ENCODE assay signal across 9 cellular contexts in the genomic region with DNA sequence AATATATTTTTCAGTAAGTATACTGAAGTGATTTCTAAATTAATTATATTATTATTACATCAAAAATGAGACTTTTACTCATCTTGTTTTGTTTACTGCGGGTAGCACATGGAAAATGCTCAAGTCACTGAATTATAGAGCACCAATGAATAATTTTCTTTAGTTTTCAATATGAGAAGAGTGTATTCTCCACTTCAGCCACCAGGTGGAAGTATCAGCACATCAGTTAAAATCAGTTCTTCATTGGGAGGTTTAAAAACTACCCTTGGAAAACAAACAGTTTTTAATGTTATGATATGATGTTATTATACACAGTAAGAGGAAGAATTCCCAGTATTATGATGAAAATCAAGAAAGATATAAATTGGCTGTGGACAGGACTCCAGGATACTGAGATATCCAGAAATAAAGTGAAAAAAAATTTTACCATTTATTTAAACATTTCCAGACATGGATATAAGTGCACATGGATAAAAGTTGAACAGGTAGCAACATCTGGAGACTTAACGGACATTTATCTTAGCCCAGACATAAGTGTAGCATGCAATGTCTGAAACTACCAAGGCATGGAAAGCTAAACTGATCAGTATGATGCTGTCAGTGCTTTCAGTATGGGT.
A peak's percentile ranks its signal among the peaks of the same experiment; 100 is the strongest.
DNase-seq lines count a peak whose midpoint lies in the region; ATAC-seq and TF ChIP-seq lines count a peak whose summit lies in the region.
"Had no signal": no experiment of that assay in that cellular context is flagged by ENCODE, and none has a peak within 500 bp of the region (broad histone marks: within the 10 kb centered on the region; RNA-seq: fewer than 3 reads in every experiment).

No MANE protein-coding gene starts in this region.

- CTCF ChIA-PET in CD8-positive, alpha-beta T cell (lab: Charles Lee): interaction anchor here (0.7 kb wide), 1 partner anchor 1903 kb away, joined by 3 read pairs; no protein-coding TSS in a partner anchor
- CTCF ChIA-PET in activated CD8-positive, alpha-beta T cell treated with anti-CD3 and anti-CD28 coated beads for 36 hours (lab: Charles Lee): no interaction called here

- H3K4me1 Mint-ChIP-seq in CD8-positive, alpha-beta T cell (ENCODE audit: low read depth): no peaks in the 10 kb centered on the region
- no peaks in the 10 kb centered on the region for H3K4me1 Mint-ChIP-seq in activated CD8-positive, alpha-beta T cell treated with anti-CD3 and anti-CD28 coated beads for 36 hours (ENCODE audit: low read depth)
- H3K4me1 Mint-ChIP-seq: memory B cell had no signal

- H3K4me1 ChIP-seq in CD8-positive, alpha-beta T cell (ENCODE audit: insufficient read depth, low read length): no peaks in the 10 kb centered on the region
- H3K4me1 ChIP-seq in upper lobe of right lung: no peaks in the 10 kb centered on the region

- H3K27ac ChIP-seq in CD8-positive, alpha-beta T cell (ENCODE audit: low read depth, low read length): no peak overlapping the region
- no peak overlapping the region for H3K27ac ChIP-seq in upper lobe of right lung

- TF ChIP-seq CTCF in CD8-positive, alpha-beta T cell (IDR thresholded peaks at IDR 0.05): peak; percentile 74
- peak; percentile 88 for TF ChIP-seq CTCF in activated CD8-positive, alpha-beta T cell treated with anti-CD3 and anti-CD28 coated beads for 36 hours (IDR thresholded peaks at IDR 0.05)
- TF ChIP-seq CTCF in upper lobe of right lung (IDR thresholded peaks at IDR 0.05): peak; percentile 83

- intact Hi-C loops in CD8-positive, alpha-beta T cell (cut with DNase I, micrococcal nuclease): no loop called here
- intact Hi-C loops in activated CD8-positive, alpha-beta T cell treated with anti-CD3 and anti-CD28 coated beads for 36 hours (cut with micrococcal nuclease): loop anchor here (10.0 kb wide), 1 partner anchor 1908 kb away; no protein-coding TSS in a partner anchor
- intact Hi-C loops in upper lobe of right lung (cut with DNase I): no loop called here

- H3K4me3 ChIP-seq in CD8-positive, alpha-beta T cell (ENCODE audit: low read depth, low read length): no peak overlapping the region
- no peak overlapping the region for H3K4me3 ChIP-seq in upper lobe of right lung

- no peak for DNase-seq in CD8-positive, alpha-beta T cell
- DNase-seq in NCI-H146 treated with DMSO at 0.1 percent for 48 hours (lab: John Stamatoyannopoulos, UW; ENCODE audit: unreplicated experiment): peak; percentile 40
- peak; percentile 11 for DNase-seq in activated CD8-positive, alpha-beta T cell treated with anti-CD3 and anti-CD28 coated beads for 36 hours
- peak; percentile 84 for DNase-seq in inferior parietal cortex (ENCODE audit: extremely low spot score)
- no peak for DNase-seq in upper lobe of right lung
- no peak for DNase-seq in stimulated activated CD4-positive, alpha-beta T cell treated with anti-CD3 and anti-CD28 coated beads, Interleukin-2, amount 100 ng/mL, for 24 hours

- no peaks in the 10 kb centered on the region for H3K27me3 ChIP-seq in CD8-positive, alpha-beta T cell (ENCODE audit: insufficient read depth, low read length)
- H3K27me3 ChIP-seq in upper lobe of right lung: no peaks in the 10 kb centered on the region

- H3K9me3 ChIP-seq in CD8-positive, alpha-beta T cell (ENCODE audit: low read length): no peaks in the 10 kb centered on the region
- H3K9me3 ChIP-seq in upper lobe of right lung: no peaks in the 10 kb centered on the region

- H3K4me3 Mint-ChIP-seq in CD8-positive, alpha-beta T cell: no peak overlapping the region
- H3K4me3 Mint-ChIP-seq in activated CD8-positive, alpha-beta T cell treated with anti-CD3 and anti-CD28 coated beads for 36 hours: no peak overlapping the region
- H3K4me3 Mint-ChIP-seq: memory B cell had no signal

- H3K36me3 Mint-ChIP-seq in CD8-positive, alpha-beta T cell: no peaks in the 10 kb centered on the region
- no peaks in the 10 kb centered on the region for H3K36me3 Mint-ChIP-seq in activated CD8-positive, alpha-beta T cell treated with anti-CD3 and anti-CD28 coated beads for 36 hours (ENCODE audit: low read depth)
- H3K36me3 Mint-ChIP-seq: memory B cell had no signal

- no peak overlapping the region for H3K27ac Mint-ChIP-seq in CD8-positive, alpha-beta T cell
- no peak overlapping the region for H3K27ac Mint-ChIP-seq in activated CD8-positive, alpha-beta T cell treated with anti-CD3 and anti-CD28 coated beads for 36 hours
- H3K27ac Mint-ChIP-seq: memory B cell had no signal

- no peak for ATAC-seq in CD8-positive, alpha-beta T cell
- ATAC-seq in GM19395 (IDR thresholded peaks at IDR 0.05; ENCODE audit: unreplicated experiment) (peak; percentile 67), upper lobe of right lung (peak; percentile 70), HG03025 (IDR thresholded peaks at IDR 0.05; ENCODE audit: low FRiP score, unreplicated experiment) (no peak)
- ATAC-seq in activated CD8-positive, alpha-beta T cell treated with anti-CD3 and anti-CD28 coated beads for 36 hours: peak; percentile 45

- no peaks in the 10 kb centered on the region for H3K36me3 ChIP-seq in CD8-positive, alpha-beta T cell (ENCODE audit: insufficient read depth, low read length)
- H3K36me3 ChIP-seq in upper lobe of right lung: no peaks in the 10 kb centered on the region

- no peaks in the 10 kb centered on the region for H3K9me3 Mint-ChIP-seq in CD8-positive, alpha-beta T cell
- H3K9me3 Mint-ChIP-seq in activated CD8-positive, alpha-beta T cell treated with anti-CD3 and anti-CD28 coated beads for 36 hours: no peaks in the 10 kb centered on the region
- H3K9me3 Mint-ChIP-seq: memory B cell had no signal

- POLR2A ChIA-PET in CD8-positive, alpha-beta T cell (lab: Charles Lee): no interaction called here
- POLR2A ChIA-PET in activated CD8-positive, alpha-beta T cell treated with anti-CD3 and anti-CD28 coated beads for 36 hours (lab: Charles Lee): no interaction called here

- no peaks in the 10 kb centered on the region for H3K27me3 Mint-ChIP-seq in CD8-positive, alpha-beta T cell (ENCODE audit: low read depth)
- H3K27me3 Mint-ChIP-seq in activated CD8-positive, alpha-beta T cell treated with anti-CD3 and anti-CD28 coated beads for 36 hours: peaks cover 2% of the 10 kb centered on the region
- H3K27me3 Mint-ChIP-seq: memory B cell had no signal

Comparison
In these comparisons a context has a peak if more than half of its experiments do, and no peak if none do; other contexts are left out.
1. ATAC-seq: peak in GM19395 (single experiment), activated CD8-positive, alpha-beta T cell treated with anti-CD3 and anti-CD28 coated beads for 36 hours (single experiment) and upper lobe of right lung (single experiment); none in CD8-positive, alpha-beta T cell (single experiment) and HG03025 (single experiment).
2. DNase-seq: peak in NCI-H146 treated with DMSO at 0.1 percent for 48 hours (single experiment), activated CD8-positive, alpha-beta T cell treated with anti-CD3 and anti-CD28 coated beads for 36 hours (single experiment) and inferior parietal cortex (single experiment); none in CD8-positive, alpha-beta T cell (0 of 7), upper lobe of right lung (single experiment) and stimulated activated CD4-positive, alpha-beta T cell treated with anti-CD3 and anti-CD28 coated beads, Interleukin-2, amount 100 ng/mL, for 24 hours (0 of 2).
3. Peak in every context shown above with its lines, with median percentiles within 50 percentile points of each other: CTCF ChIP-seq.